Comparison of ENCODE assay signal across 20 cellular contexts in genomic region chr4:48462363-48462762, GRCh38. TPM values are rescaled to one million over a fixed set of nuclear protein-coding genes. Genes with fewer than 3 reads are reported as not detected.
"Had no signal": no experiment of that assay in that cellular context is flagged by ENCODE, and none has a peak within 500 bp of the region (broad histone marks: within the 10 kb centered on the region; RNA-seq: fewer than 3 reads in every experiment).

No MANE protein-coding gene starts in this region.

- H3K9me3 ChIP-seq: lower lobe of right lung, right atrium auricular region, suprapubic skin had no signal

- H3K4me1 ChIP-seq: heart right ventricle, lower lobe of right lung, right atrium auricular region, suprapubic skin had no signal

- ATAC-seq: activated naive CD8-positive, alpha-beta T cell treated with anti-CD3 and anti-CD28 coated beads, Interleukin-2, amount 50 U/mL, for 24 hours; activated T-helper 17 cell treated with anti-CD3 and anti-CD28 coated beads, Interleukin-2, amount 50 U/mL, for 72 hours; heart right ventricle; lower lobe of right lung; stimulated activated naive CD8-positive, alpha-beta T cell treated with anti-CD3 and anti-CD28 coated beads, Interleukin-15, Interleukin-2, amounts not matched to agents 100 U/mL and 50 U/mL, for 24 hours had no signal

- H3K4me3 ChIP-seq: heart right ventricle, lower lobe of right lung, right atrium auricular region, skin epidermis, suprapubic skin had no signal

- FAIRE-seq: frontal cortex had no signal

- H3K27ac ChIP-seq: heart right ventricle, lower lobe of right lung, right atrium auricular region, skin epidermis, suprapubic skin, VCaP had no signal

- H3K36me3 ChIP-seq: heart right ventricle, lower lobe of right lung, right atrium auricular region, suprapubic skin had no signal

- DNase-seq: activated CD4-positive, alpha-beta T cell treated with anti-CD3 and anti-CD28 coated beads for 1 hour; activated CD4-positive, alpha-beta T cell treated with anti-CD3 and anti-CD28 coated beads, Interleukin-2, amount 50 U/mL, for 4 hours; activated naive CD4-positive, alpha-beta T cell treated with Interleukin-2 at 50 U/mL for 16 hours; activated naive CD8-positive, alpha-beta T cell treated with anti-CD3 and anti-CD28 coated beads, Interleukin-2, amount 50 U/mL, for 24 hours; aorta; cerebellar nuclear complex; effector memory CD4-positive, alpha-beta T cell; heart right ventricle; lower lobe of right lung; stimulated activated naive CD8-positive, alpha-beta T cell treated with anti-CD3 and anti-CD28 coated beads, Interleukin-15, Interleukin-2, amounts not matched to agents 100 U/mL and 50 U/mL, for 24 hours; trophoblast cell had no signal

- H3K27me3 ChIP-seq: heart right ventricle, right atrium auricular region, suprapubic skin had no signal

RNA-seq across cellular contexts. Expression of gene SLC10A4, which starts 20.8 kb away (rescaled TPM):
- total RNA-seq: activated T-helper 17 cell treated with anti-CD3 and anti-CD28 coated beads, Interleukin-2, amount 50 U/mL, for 72 hours; right atrium auricular region had no signal

RNA-seq across cellular contexts. Expression of gene ZAR1, which starts 27.7 kb away (rescaled TPM):
- total RNA-seq: activated T-helper 17 cell treated with anti-CD3 and anti-CD28 coated beads, Interleukin-2, amount 50 U/mL, for 72 hours; aorta; heart right ventricle; lower lobe of right lung; omental fat pad; progenitor cell of endocrine pancreas; right atrium auricular region; suprapubic skin had no signal
- polyA plus RNA-seq: aorta, heart right ventricle, neural cell had no signal
